In the genomic region with DNA sequence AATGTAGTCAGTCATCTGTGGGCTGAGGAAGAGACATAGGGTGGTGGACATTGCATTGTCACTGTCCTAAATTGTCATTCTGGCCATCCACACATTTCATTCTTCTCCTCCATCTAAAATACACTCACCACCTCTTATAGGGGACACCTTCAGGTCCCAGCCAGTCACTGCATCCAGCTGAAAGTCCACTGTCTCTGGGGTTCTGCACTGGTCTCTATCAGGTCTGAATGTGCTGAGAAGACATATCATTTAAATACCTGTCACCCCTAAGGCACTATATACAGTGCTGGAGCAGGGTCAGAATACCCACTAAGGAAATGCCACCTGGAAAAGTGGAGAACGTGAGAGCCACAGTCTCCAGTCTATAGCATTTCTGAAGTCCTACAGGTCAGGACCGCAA, we compare ENCODE assay signal across 13 cellular contexts.
"Had no signal": no experiment of that assay in that cellular context is flagged by ENCODE, and none has a peak within 500 bp of the region (broad histone marks: within the 10 kb centered on the region; RNA-seq: fewer than 3 reads in every experiment).

No MANE protein-coding gene starts in this region.

- H3K4me3 ChIP-seq: esophagus squamous epithelium, suprapubic skin, upper lobe of right lung had no signal

- H3K36me3 Mint-ChIP-seq: activated naive CD4-positive, alpha-beta T cell treated with anti-CD3 and anti-CD28 coated beads, Interleukin-2, amount 50 U/mL, for 24 hours; brain; natural killer cell treated with Interleukin-12 subunit alpha and Interleukin-12 subunit beta and Interleukin-15 and Interleukin-18, amount 100 ng/mL, for 72 hours had no signal

- H3K27me3 Mint-ChIP-seq: activated naive CD4-positive, alpha-beta T cell treated with anti-CD3 and anti-CD28 coated beads, Interleukin-2, amount 50 U/mL, for 24 hours; brain had no signal

- H3K4me1 Mint-ChIP-seq: activated CD4-positive, alpha-beta T cell treated with anti-CD3 and anti-CD28 coated beads, Interleukin-2, amount 10 ng/mL, durations not matched to agents 24 days and 14 days; activated naive CD4-positive, alpha-beta T cell treated with anti-CD3 and anti-CD28 coated beads, Interleukin-2, amount 50 U/mL, for 24 hours had no signal

- DNase-seq: activated CD4-positive, alpha-beta T cell treated with anti-CD3 and anti-CD28 coated beads, Interleukin-2, amount 10 ng/mL, durations not matched to agents 24 days and 14 days; amniotic stem cell; esophagus squamous epithelium; foreskin fibroblast; mammary epithelial cell; stimulated activated CD4-positive, alpha-beta T cell treated with anti-CD3 and anti-CD28 coated beads, Interleukin-12 subunit alpha, Interleukin-12 subunit beta, amount 100 ng/mL, for 4 hours; stimulated activated naive CD8-positive, alpha-beta T cell treated with anti-CD3 and anti-CD28 coated beads, Interleukin-15, Interleukin-2, amounts not matched to agents 100 U/mL and 50 U/mL, for 24 hours; upper lobe of right lung had no signal

- H3K9me3 ChIP-seq: esophagus squamous epithelium, suprapubic skin, upper lobe of right lung had no signal

- H3K36me3 ChIP-seq: esophagus squamous epithelium, suprapubic skin, upper lobe of right lung had no signal

- H3K27me3 ChIP-seq: upper lobe of right lung had no signal

- H3K4me1 ChIP-seq: esophagus squamous epithelium, suprapubic skin, upper lobe of right lung had no signal

- H3K9me3 Mint-ChIP-seq: activated CD4-positive, alpha-beta T cell treated with anti-CD3 and anti-CD28 coated beads, Interleukin-2, amount 10 ng/mL, durations not matched to agents 24 days and 14 days; activated naive CD4-positive, alpha-beta T cell treated with anti-CD3 and anti-CD28 coated beads, Interleukin-2, amount 50 U/mL, for 24 hours; natural killer cell treated with Interleukin-12 subunit alpha and Interleukin-12 subunit beta and Interleukin-15 and Interleukin-18, amount 100 ng/mL, for 72 hours; T-helper 2 cell treated with Interferon-gamma antibody and Interleukin-4, amounts not matched to agents 5 μg/mL and 100 μg/mL, for 36 hours had no signal

- H3K27ac ChIP-seq: esophagus squamous epithelium, suprapubic skin, upper lobe of right lung had no signal

- ATAC-seq: stimulated activated naive CD8-positive, alpha-beta T cell treated with anti-CD3 and anti-CD28 coated beads, Interleukin-15, Interleukin-2, amounts not matched to agents 100 U/mL and 50 U/mL, for 24 hours; upper lobe of right lung had no signal

- H3K27ac Mint-ChIP-seq: activated CD4-positive, alpha-beta T cell treated with anti-CD3 and anti-CD28 coated beads, Interleukin-2, amount 10 ng/mL, durations not matched to agents 24 days and 14 days; activated naive CD4-positive, alpha-beta T cell treated with anti-CD3 and anti-CD28 coated beads, Interleukin-2, amount 50 U/mL, for 24 hours; brain; natural killer cell treated with Interleukin-12 subunit alpha and Interleukin-12 subunit beta and Interleukin-15 and Interleukin-18, amount 100 ng/mL, for 72 hours; T-helper 2 cell treated with Interferon-gamma antibody and Interleukin-4, amounts not matched to agents 5 μg/mL and 100 μg/mL, for 36 hours had no signal

- H3K4me3 Mint-ChIP-seq: activated CD4-positive, alpha-beta T cell treated with anti-CD3 and anti-CD28 coated beads, Interleukin-2, amount 10 ng/mL, durations not matched to agents 24 days and 14 days; activated naive CD4-positive, alpha-beta T cell treated with anti-CD3 and anti-CD28 coated beads, Interleukin-2, amount 50 U/mL, for 24 hours; brain; natural killer cell treated with Interleukin-12 subunit alpha and Interleukin-12 subunit beta and Interleukin-15 and Interleukin-18, amount 100 ng/mL, for 72 hours; T-helper 2 cell treated with Interferon-gamma antibody and Interleukin-4, amounts not matched to agents 5 μg/mL and 100 μg/mL, for 36 hours had no signal
